Comparison of ENCODE assay signal across 26 cellular contexts in genomic region chr1:94011129-94011528, GRCh38.
"Had no signal": no experiment of that assay in that cellular context is flagged by ENCODE, and none has a peak within 500 bp of the region (broad histone marks: within the 10 kb centered on the region; RNA-seq: fewer than 3 reads in every experiment).

No MANE protein-coding gene starts in this region.

- H3K36me3 ChIP-seq: ascending aorta, brain microvascular endothelial cell, colonic mucosa, esophagus squamous epithelium, heart left ventricle had no signal

- H3K27ac Mint-ChIP-seq: activated CD4-positive, alpha-beta memory T cell treated with anti-CD3 and anti-CD28 coated beads, Interleukin-2, amount 10 ng/mL, durations not matched to agents 7 days and 5 days; activated CD4-positive, alpha-beta T cell treated with anti-CD3 and anti-CD28 coated beads, Interleukin-2, amount 10 ng/mL, durations not matched to agents 7 days and 5 days; activated naive CD4-positive, alpha-beta T cell treated with anti-CD3 and anti-CD28 coated beads, Interleukin-2, amount 10 ng/mL, durations not matched to agents 7 days and 5 days; activated naive CD8-positive, alpha-beta T cell treated with anti-CD3 and anti-CD28 coated beads, Interleukin-2, amount 10 ng/mL, durations not matched to agents 7 days and 5 days; activated T-cell treated with anti-CD3 and anti-CD28 coated beads, Interleukin-2, amount 50 U/mL, for 24 hours; activated T-cell treated with anti-CD3 and anti-CD28 coated beads, Interleukin-2, amount 50 U/mL, for 72 hours; WTC11 had no signal

- H3K36me3 Mint-ChIP-seq: activated naive CD4-positive, alpha-beta T cell treated with anti-CD3 and anti-CD28 coated beads, Interleukin-2, amount 10 ng/mL, durations not matched to agents 7 days and 5 days; activated naive CD4-positive, alpha-beta T cell treated with anti-CD3 and anti-CD28 coated beads, Interleukin-2, amount 50 U/mL, for 72 hours; activated naive CD8-positive, alpha-beta T cell treated with anti-CD3 and anti-CD28 coated beads, Interleukin-2, amount 10 ng/mL, durations not matched to agents 7 days and 5 days; WTC11 had no signal

- DNase-seq: activated CD4-positive, alpha-beta memory T cell treated with anti-CD3 and anti-CD28 coated beads, Interleukin-2, amount 10 ng/mL, durations not matched to agents 7 days and 5 days; activated CD4-positive, alpha-beta T cell treated with anti-CD3 and anti-CD28 coated beads for 1 hour; activated CD4-positive, alpha-beta T cell treated with anti-CD3 and anti-CD28 coated beads for 4 hours; activated CD4-positive, alpha-beta T cell treated with anti-CD3 and anti-CD28 coated beads, Interleukin-2, amount 10 ng/mL, durations not matched to agents 7 days and 5 days; activated CD4-positive, alpha-beta T cell treated with anti-CD3 and anti-CD28 coated beads, Interleukin-2, amount 50 U/mL, for 4 hours; activated CD8-positive, alpha-beta memory T cell treated with anti-CD3 and anti-CD28 coated beads, Interleukin-2, amount 50 U/mL, for 48 hours; activated gamma-delta T cell; activated naive CD4-positive, alpha-beta T cell; activated naive CD4-positive, alpha-beta T cell treated with anti-CD3 and anti-CD28 coated beads, Interleukin-2, amount 10 ng/mL, durations not matched to agents 7 days and 5 days; activated naive CD8-positive, alpha-beta T cell treated with anti-CD3 and anti-CD28 coated beads, Interleukin-2, amount 10 ng/mL, durations not matched to agents 7 days and 5 days; activated T-cell treated with anti-CD3 and anti-CD28 coated beads for 4 hours; activated T-cell treated with anti-CD3 and anti-CD28 coated beads, Interleukin-2, amount 50 U/mL, for 24 hours; activated T-cell treated with anti-CD3 and anti-CD28 coated beads, Interleukin-2, amount 50 U/mL, for 72 hours; brain microvascular endothelial cell; caudate nucleus; cerebellar nuclear complex; colonic mucosa; effector CD8-positive, alpha-beta T cell; esophagus squamous epithelium; foreskin fibroblast; heart left ventricle; T-helper 2 cell had no signal

- H3K27ac ChIP-seq: ascending aorta, brain microvascular endothelial cell, colonic mucosa, epithelial cell of prostate, esophagus squamous epithelium, heart left ventricle had no signal

- H3K4me3 Mint-ChIP-seq: activated CD4-positive, alpha-beta memory T cell treated with anti-CD3 and anti-CD28 coated beads, Interleukin-2, amount 10 ng/mL, durations not matched to agents 7 days and 5 days; activated CD4-positive, alpha-beta T cell treated with anti-CD3 and anti-CD28 coated beads, Interleukin-2, amount 10 ng/mL, durations not matched to agents 7 days and 5 days; activated naive CD4-positive, alpha-beta T cell treated with anti-CD3 and anti-CD28 coated beads, Interleukin-2, amount 10 ng/mL, durations not matched to agents 7 days and 5 days; activated naive CD8-positive, alpha-beta T cell treated with anti-CD3 and anti-CD28 coated beads, Interleukin-2, amount 10 ng/mL, durations not matched to agents 7 days and 5 days; activated T-cell treated with anti-CD3 and anti-CD28 coated beads, Interleukin-2, amount 50 U/mL, for 24 hours; activated T-cell treated with anti-CD3 and anti-CD28 coated beads, Interleukin-2, amount 50 U/mL, for 72 hours; WTC11 had no signal

- H3K4me3 ChIP-seq: ascending aorta, colonic mucosa, esophagus squamous epithelium, heart left ventricle had no signal

- H3K27me3 ChIP-seq: ascending aorta, brain microvascular endothelial cell, colonic mucosa, heart left ventricle had no signal

- H3K9me3 ChIP-seq: ascending aorta, colonic mucosa, esophagus squamous epithelium, heart left ventricle had no signal

- H3K9me3 Mint-ChIP-seq: activated CD4-positive, alpha-beta memory T cell treated with anti-CD3 and anti-CD28 coated beads, Interleukin-2, amount 10 ng/mL, durations not matched to agents 7 days and 5 days; activated CD4-positive, alpha-beta T cell treated with anti-CD3 and anti-CD28 coated beads, Interleukin-2, amount 10 ng/mL, durations not matched to agents 7 days and 5 days; activated naive CD4-positive, alpha-beta T cell treated with anti-CD3 and anti-CD28 coated beads, Interleukin-2, amount 10 ng/mL, durations not matched to agents 7 days and 5 days; activated naive CD4-positive, alpha-beta T cell treated with anti-CD3 and anti-CD28 coated beads, Interleukin-2, amount 50 U/mL, for 72 hours; activated naive CD8-positive, alpha-beta T cell treated with anti-CD3 and anti-CD28 coated beads, Interleukin-2, amount 10 ng/mL, durations not matched to agents 7 days and 5 days; activated T-cell treated with anti-CD3 and anti-CD28 coated beads, Interleukin-2, amount 50 U/mL, for 24 hours; activated T-cell treated with anti-CD3 and anti-CD28 coated beads, Interleukin-2, amount 50 U/mL, for 72 hours; WTC11 had no signal

- H3K4me1 ChIP-seq: ascending aorta, colonic mucosa, esophagus squamous epithelium had no signal

- H3K27me3 Mint-ChIP-seq: activated T-cell treated with anti-CD3 and anti-CD28 coated beads, Interleukin-2, amount 50 U/mL, for 24 hours had no signal
